In genomic region chr20:25012616-25013189, GRCh38 we compare ENCODE assay signal across 1 cellular context.
TF ChIP-seq lines count a peak whose summit lies in the region.

No MANE protein-coding gene starts in this region.

TF ChIP-seq in H1, 55 proteins besides CTCF, POLR2A, EP300 and RAD21:
- TF ChIP-seq KDM5A (IDR thresholded peaks at IDR 0.05; ENCODE audit: low read length): no peak
- TF ChIP-seq ZNF274 (IDR thresholded peaks at IDR 0.05; ENCODE audit: borderline replicate concordance, extremely low read depth, low read length): no peak
- no peak for TF ChIP-seq POU5F1 (IDR thresholded peaks at IDR 0.05; ENCODE audit: low read depth, low read length)
- TF ChIP-seq KDM4A (IDR thresholded peaks at IDR 0.05; ENCODE audit: low read depth, low read length, severe bottlenecking): no peak
- no peak for TF ChIP-seq KDM1A (IDR thresholded peaks at IDR 0.05; ENCODE audit: borderline replicate concordance, low read length)
- no peak for TF ChIP-seq SP4 (IDR thresholded peaks at IDR 0.05; ENCODE audit: low read length)
- TF ChIP-seq EZH2 (IDR thresholded peaks at IDR 0.05; ENCODE audit: low read depth, low read length, severe bottlenecking): no peak
- TF ChIP-seq SIX5 (IDR thresholded peaks at IDR 0.05; ENCODE audit: low read depth, low read length): no peak
- TF ChIP-seq CEBPB (IDR thresholded peaks at IDR 0.05; ENCODE audit: low read depth, low read length): no peak
- TF ChIP-seq FOSL1 (IDR thresholded peaks at IDR 0.05; ENCODE audit: insufficient read depth, low read depth, low read length): no peak
- TF ChIP-seq SIN3A (conservative IDR thresholded peaks at IDR 0.05 in 1 of 2, IDR thresholded peaks at IDR 0.05 in 1 of 2; ENCODE audit: low read depth in 1 of 2, low read length in 2 of 2): no peak
